25 cellular contexts compared by ENCODE assay signal in the genomic region with DNA sequence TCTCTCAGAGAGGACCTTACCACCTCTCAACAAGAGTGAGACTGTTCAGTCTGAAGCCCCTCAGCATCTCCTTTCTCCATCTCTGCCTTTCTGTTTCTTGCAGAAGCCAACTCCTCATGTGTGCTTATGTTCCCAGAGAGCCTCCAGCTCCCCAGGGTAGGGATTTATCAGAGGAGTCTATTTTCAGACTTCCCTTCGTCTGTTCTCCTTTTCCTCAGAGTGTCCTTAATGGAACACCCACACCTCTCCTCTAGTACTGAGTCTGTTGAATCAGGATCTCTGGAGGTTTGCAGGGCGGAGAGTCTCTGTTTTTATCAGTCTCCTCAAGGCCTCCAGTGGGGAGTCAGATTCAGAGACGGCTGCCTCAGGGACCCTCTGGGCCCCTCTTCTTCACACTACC.
"Had no signal": no experiment of that assay in that cellular context is flagged by ENCODE, and none has a peak within 500 bp of the region (broad histone marks: within the 10 kb centered on the region; RNA-seq: fewer than 3 reads in every experiment).

No MANE protein-coding gene starts in this region.

- H3K9me3 ChIP-seq: ascending aorta, body of pancreas, SJSA1 had no signal

- H3K9me3 Mint-ChIP-seq: activated naive CD4-positive, alpha-beta T cell treated with anti-CD3 and anti-CD28 coated beads, Interleukin-2, amount 50 U/mL, for 72 hours; activated naive CD8-positive, alpha-beta T cell treated with anti-CD3 and anti-CD28 coated beads, Interleukin-2, amount 50 U/mL, for 24 hours; activated T-cell treated with anti-CD3 and anti-CD28 coated beads, Interleukin-2, amount 50 U/mL, for 24 hours; activated T-helper 1 cell treated with anti-CD3 and anti-CD28 coated beads, Interleukin-12 subunit alpha, Interleukin-12 subunit beta, Interleukin-2, Interleukin-4 antibody, amounts not matched to agents 30 ng/mL and 10 ng/mL and 1 ng/mL, durations not matched to agents 14 hours and 24 hours and 36 hours had no signal

- H3K27ac Mint-ChIP-seq: activated CD8-positive, alpha-beta memory T cell treated with anti-CD3 and anti-CD28 coated beads, Interleukin-2, amount 10 ng/mL, durations not matched to agents 7 days and 5 days; activated naive CD4-positive, alpha-beta T cell treated with anti-CD3 and anti-CD28 coated beads, Interleukin-2, amount 50 U/mL, for 72 hours; activated naive CD8-positive, alpha-beta T cell treated with anti-CD3 and anti-CD28 coated beads, Interleukin-2, amount 50 U/mL, for 24 hours; activated T-cell treated with anti-CD3 and anti-CD28 coated beads, Interleukin-2, amount 50 U/mL, for 24 hours; activated T-helper 1 cell treated with anti-CD3 and anti-CD28 coated beads, Interleukin-12 subunit alpha, Interleukin-12 subunit beta, Interleukin-2, Interleukin-4 antibody, amounts not matched to agents 30 ng/mL and 10 ng/mL and 1 ng/mL, durations not matched to agents 14 hours and 24 hours and 36 hours had no signal

- H3K36me3 ChIP-seq: ascending aorta, SJSA1 had no signal

- H3K27ac ChIP-seq: ascending aorta, body of pancreas, SJSA1 had no signal

- H3K4me3 Mint-ChIP-seq: activated CD8-positive, alpha-beta memory T cell treated with anti-CD3 and anti-CD28 coated beads, Interleukin-2, amount 10 ng/mL, durations not matched to agents 7 days and 5 days; activated naive CD8-positive, alpha-beta T cell treated with anti-CD3 and anti-CD28 coated beads, Interleukin-2, amount 50 U/mL, for 24 hours; activated T-cell treated with anti-CD3 and anti-CD28 coated beads, Interleukin-2, amount 50 U/mL, for 24 hours; activated T-helper 1 cell treated with anti-CD3 and anti-CD28 coated beads, Interleukin-12 subunit alpha, Interleukin-12 subunit beta, Interleukin-2, Interleukin-4 antibody, amounts not matched to agents 30 ng/mL and 10 ng/mL and 1 ng/mL, durations not matched to agents 14 hours and 24 hours and 36 hours had no signal

- ATAC-seq: activated CD4-positive, CD25-positive, alpha-beta regulatory T cell treated with anti-CD3 and anti-CD28 coated beads, Interleukin-2, amount 50 U/mL, for 24 hours; activated CD8-positive, alpha-beta memory T cell treated with anti-CD3 and anti-CD28 coated beads, Interleukin-2, amount 10 ng/mL, durations not matched to agents 7 days and 5 days; activated naive CD4-positive, alpha-beta T cell treated with anti-CD3 and anti-CD28 coated beads, Interleukin-2, amount 50 U/mL, for 72 hours; activated naive CD8-positive, alpha-beta T cell treated with anti-CD3 and anti-CD28 coated beads, Interleukin-2, amount 50 U/mL, for 24 hours; body of pancreas; PC-3; SK-N-SH treated with all-trans-retinoic acid at 6 μM for 48 hours had no signal

- H3K4me1 ChIP-seq: ascending aorta, body of pancreas, SJSA1 had no signal

- H3K27me3 Mint-ChIP-seq: activated CD8-positive, alpha-beta memory T cell treated with anti-CD3 and anti-CD28 coated beads, Interleukin-2, amount 10 ng/mL, durations not matched to agents 7 days and 5 days; activated T-cell treated with anti-CD3 and anti-CD28 coated beads, Interleukin-2, amount 50 U/mL, for 24 hours had no signal

- H3K27me3 ChIP-seq: ascending aorta, body of pancreas had no signal

- DNase-seq: activated CD4-positive, alpha-beta T cell treated with anti-CD3 and anti-CD28 coated beads for 48 hours; activated CD4-positive, alpha-beta T cell treated with anti-CD3 and anti-CD28 coated beads, Interleukin-2, amount 50 U/mL, for 48 hours; activated CD8-positive, alpha-beta memory T cell treated with anti-CD3 and anti-CD28 coated beads, Interleukin-2, amount 10 ng/mL, durations not matched to agents 7 days and 5 days; activated effector memory CD4-positive, alpha-beta T cell treated with anti-CD3 and anti-CD28 coated beads, Interleukin-2, amount 50 U/mL, for 16 hours; activated naive CD4-positive, alpha-beta T cell treated with Interleukin-2 at 50 U/mL for 16 hours; activated naive CD8-positive, alpha-beta T cell treated with anti-CD3 and anti-CD28 coated beads, Interleukin-2, amount 50 U/mL, for 24 hours; activated T-cell treated with anti-CD3 and anti-CD28 coated beads, Interleukin-2, amount 50 U/mL, for 24 hours; amniotic stem cell; body of pancreas; Kasumi-1; NCI-H1105 treated with DMSO at 0.1 percent for 48 hours; NCI-H1436 treated with DMSO at 0.1 percent for 48 hours; NCI-H187; NCI-H2081 treated with DMSO at 0.1 percent for 48 hours; NCI-H446; NCI-H524; PC-3; SHP77; SW 1271 had no signal

- H3K36me3 Mint-ChIP-seq: activated CD8-positive, alpha-beta memory T cell treated with anti-CD3 and anti-CD28 coated beads, Interleukin-2, amount 10 ng/mL, durations not matched to agents 7 days and 5 days; activated naive CD4-positive, alpha-beta T cell treated with anti-CD3 and anti-CD28 coated beads, Interleukin-2, amount 50 U/mL, for 72 hours had no signal

- H3K4me1 Mint-ChIP-seq: activated naive CD8-positive, alpha-beta T cell treated with anti-CD3 and anti-CD28 coated beads, Interleukin-2, amount 50 U/mL, for 24 hours had no signal

- H3K4me3 ChIP-seq: ascending aorta, body of pancreas, SJSA1 had no signal
